ENCODE assay signal across 20 cellular contexts in the genomic region with DNA sequence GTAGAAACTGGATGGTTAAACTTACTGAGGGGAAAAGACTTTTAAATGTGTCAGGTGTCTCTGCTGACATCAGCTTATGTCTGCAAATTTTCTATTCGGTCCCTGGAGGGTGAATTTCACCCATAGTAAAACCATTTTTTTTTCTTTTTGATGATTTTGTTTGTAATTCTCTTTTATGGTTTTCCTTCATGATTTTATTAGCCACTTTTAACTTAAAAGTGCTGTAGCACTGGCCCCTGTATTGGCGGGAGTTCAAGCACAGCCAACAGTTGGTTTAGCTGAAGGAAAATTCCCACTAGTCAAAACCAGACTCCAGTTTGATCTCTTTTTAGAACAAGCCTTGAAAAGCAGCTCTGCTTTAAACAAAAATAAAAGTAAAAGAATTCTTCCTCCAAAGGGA. TPM values are rescaled to one million over a fixed set of nuclear protein-coding genes. Genes with fewer than 3 reads are reported as not detected.
DNase-seq lines count a peak whose midpoint lies in the region; ATAC-seq and TF ChIP-seq lines count a peak whose summit lies in the region.
"Had no signal": no experiment of that assay in that cellular context is flagged by ENCODE, and none has a peak within 500 bp of the region (broad histone marks: within the 10 kb centered on the region; RNA-seq: fewer than 3 reads in every experiment).

No MANE protein-coding gene starts in this region.

- H3K4me3 Mint-ChIP-seq in nephron: no peak overlapping the region
- H3K4me3 Mint-ChIP-seq: CD14-positive monocyte; CD4-positive, alpha-beta memory T cell; HFFc6 had no signal

- H3K4me3 ChIP-seq in BLaER1: no peak overlapping the region
- peak overlapping the region in 1 of 2 donors; percentile 43 for H3K4me3 ChIP-seq in ascending aorta
- no peak overlapping the region for H3K4me3 ChIP-seq in tibial artery
- H3K4me3 ChIP-seq: A549 had no signal

- peaks cover 30% of the 10 kb centered on the region for H3K4me1 Mint-ChIP-seq in nephron
- H3K4me1 Mint-ChIP-seq: CD14-positive monocyte; CD4-positive, alpha-beta memory T cell had no signal

- peaks cover 4% of the 10 kb centered on the region for H3K36me3 Mint-ChIP-seq in nephron (ENCODE audit: low read depth)
- H3K36me3 Mint-ChIP-seq: CD14-positive monocyte; CD4-positive, alpha-beta memory T cell had no signal

- peaks cover 6% of the 10 kb centered on the region for H3K9me3 Mint-ChIP-seq in nephron
- H3K9me3 Mint-ChIP-seq: CD14-positive monocyte, HFFc6 had no signal

- H3K27me3 Mint-ChIP-seq in nephron (ENCODE audit: low read depth): peaks cover 10% of the 10 kb centered on the region

- intact Hi-C loops in ascending aorta (cut with DNase I): loop anchor here (2.0 kb wide), 1 partner anchor 62 kb away; no protein-coding TSS in a partner anchor
- intact Hi-C loops in tibial artery (cut with DNase I; ENCODE audit: low total_unique reads): loop anchor here (5.0 kb wide), 2 partner anchors 98 to 292 kb away; no protein-coding TSS in a partner anchor

- H3K9ac ChIP-seq in BLaER1: no peak overlapping the region

- H3K27me3 ChIP-seq in BLaER1 (no peaks in the 10 kb centered on the region), ascending aorta (no peaks in the 10 kb centered on the region), tibial artery (no peaks in the 10 kb centered on the region)

- no peak overlapping the region for H3K27ac ChIP-seq in BLaER1
- peak overlapping the region; percentile 91 to 95 for H3K27ac ChIP-seq in ascending aorta
- H3K27ac ChIP-seq in tibial artery: peak overlapping the region; percentile 65 to 95
- H3K27ac ChIP-seq: 22Rv1, A549, HL-60 had no signal

- H3K4me2 ChIP-seq in BLaER1: peak overlapping the region; percentile 21
- H3K4me2 ChIP-seq: A549 had no signal

- no peaks in the 10 kb centered on the region for H4K20me1 ChIP-seq in BLaER1

- H3K27ac Mint-ChIP-seq in nephron: peak overlapping the region; percentile 63 to 73 (median 70)
- H3K27ac Mint-ChIP-seq: CD14-positive monocyte, HFFc6 had no signal

- H3K4me1 ChIP-seq in BLaER1 (peaks cover 44% of the 10 kb centered on the region), ascending aorta (peaks cover 7 to 35% of the 10 kb centered on the region in 2 donors), tibial artery (peaks cover 7 to 65% (median 27%) of the 10 kb centered on the region in 4 donors)

- H3K36me3 ChIP-seq in BLaER1: no peaks in the 10 kb centered on the region
- H3K36me3 ChIP-seq in ascending aorta: no peaks in the 10 kb centered on the region
- H3K36me3 ChIP-seq in tibial artery: no peaks in the 10 kb centered on the region

- H3K9me3 ChIP-seq in BLaER1 (0 out of 2 replicates have a peak, but pooled peaks cover under 1% of the 10 kb centered on the region), ascending aorta (no peaks in the 10 kb centered on the region), tibial artery (no peaks in the 10 kb centered on the region)
- H3K9me3 ChIP-seq: A549 had no signal

- no peak for TF ChIP-seq CTCF in ascending aorta (IDR thresholded peaks at IDR 0.05)
- TF ChIP-seq CTCF in nephron (IDR thresholded peaks at IDR 0.05; ENCODE audit: unreplicated experiment in 3 of 3): no peak
- TF ChIP-seq CTCF in tibial artery (IDR thresholded peaks at IDR 0.05): no peak

- DNase-seq in ascending aorta (ENCODE audit: low spot score in 2 of 2): no peak
- no peak for DNase-seq in tibial artery
- DNase-seq in activated effector memory CD4-positive, alpha-beta T cell treated with anti-CD3 and anti-CD28 coated beads, Interleukin-2, amount 50 U/mL, for 16 hours: no peak
- DNase-seq in stimulated activated CD8-positive, alpha-beta memory T cell treated with anti-CD3 and anti-CD28 coated beads, Interleukin-4, amount 100 ng/mL, for 48 hours: no peak
- no peak for DNase-seq in H4 (ENCODE audit: low spot score)
- DNase-seq: AML-193; CD4-positive, alpha-beta memory T cell; DMS153; DMS79; GDM1; HCEC 1CT; HFFc6 had no signal

- ATAC-seq in GM19023 (IDR thresholded peaks at IDR 0.05; ENCODE audit: unreplicated experiment): no peak

RNA-seq across cellular contexts. Expression of a gene that starts 5.0 kb away (rescaled TPM):
- total RNA-seq in ascending aorta: 231 TPM
- 9.2 and 17.2 TPM in 2 replicates for total RNA-seq in H4 (2014; rRNA removed; shearing (Covaris generic))
- total RNA-seq: CD4-positive, alpha-beta memory T cell; HFFc6; HT1080 had no signal

Comparison
In these comparisons a context has a peak if more than half of its experiments do, and no peak if none do; other contexts are left out.
1. RNA of a gene that starts 5.0 kb away (total RNA-seq): 231 TPM in ascending aorta (single experiment); 9.2 to 17.2 TPM in H4; every median in the first group is over 10 times any median in the second.